ENCODE assay signal across 18 cellular contexts in the genomic region with DNA sequence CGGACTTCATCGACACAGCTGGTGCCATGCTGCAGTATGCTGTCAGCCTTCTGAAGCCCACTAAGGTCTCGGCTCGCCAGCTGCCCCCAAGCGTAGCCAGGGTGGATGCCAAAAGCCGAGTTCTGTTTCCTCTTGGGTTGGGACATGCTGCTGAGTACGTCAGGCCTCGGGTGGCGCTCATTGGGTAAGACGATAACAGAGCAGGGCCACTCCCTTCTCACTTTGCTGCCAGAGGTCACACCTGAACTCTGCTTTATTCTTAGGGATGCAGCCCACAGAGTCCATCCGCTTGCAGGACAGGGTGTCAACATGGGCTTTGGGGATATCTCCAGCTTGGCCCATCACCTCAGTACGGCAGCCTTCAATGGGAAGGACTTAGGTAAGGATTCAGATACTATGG. TPM values are rescaled to one million over a fixed set of nuclear protein-coding genes. Genes with fewer than 3 reads are reported as not detected.
DNase-seq lines count a peak whose midpoint lies in the region; ATAC-seq and TF ChIP-seq lines count a peak whose summit lies in the region.
"Had no signal": no experiment of that assay in that cellular context is flagged by ENCODE, and none has a peak within 500 bp of the region (broad histone marks: within the 10 kb centered on the region; RNA-seq: fewer than 3 reads in every experiment).

No MANE protein-coding gene starts in this region.

- no peaks in the 10 kb centered on the region for H3K9me3 ChIP-seq in mucosa of descending colon
- H3K9me3 ChIP-seq: BLaER1 treated with 17β-estradiol and CSF1 and Interleukin-3, amounts not matched to agents 10 nM and 100 nM; HAP-1 had no signal

- H3K27ac Mint-ChIP-seq in activated T-helper 17 cell treated with anti-CD3 and anti-CD28 coated beads, Interleukin-2, amount 50 U/mL, for 72 hours = peak overlapping the region; percentile 18
- H3K27ac Mint-ChIP-seq: B cell had no signal

- H3K9me3 Mint-ChIP-seq in activated T-helper 17 cell treated with anti-CD3 and anti-CD28 coated beads, Interleukin-2, amount 50 U/mL, for 72 hours = no peaks in the 10 kb centered on the region
- H3K9me3 Mint-ChIP-seq: CD8-positive, alpha-beta memory T cell had no signal

- no peak for TF ChIP-seq CTCF in mucosa of descending colon (IDR thresholded peaks at IDR 0.05)

- H3K4me3 Mint-ChIP-seq in activated T-helper 17 cell treated with anti-CD3 and anti-CD28 coated beads, Interleukin-2, amount 50 U/mL, for 72 hours = no peak overlapping the region
- H3K4me3 Mint-ChIP-seq: B cell; CD8-positive, alpha-beta memory T cell had no signal

- peaks cover 86% of the 10 kb centered on the region for H3K36me3 Mint-ChIP-seq in activated T-helper 17 cell treated with anti-CD3 and anti-CD28 coated beads, Interleukin-2, amount 50 U/mL, for 72 hours (ENCODE audit: low read depth)

- H3K27me3 Mint-ChIP-seq in activated T-helper 17 cell treated with anti-CD3 and anti-CD28 coated beads, Interleukin-2, amount 50 U/mL, for 72 hours = no peaks in the 10 kb centered on the region
- H3K27me3 Mint-ChIP-seq: B cell; CD8-positive, alpha-beta memory T cell had no signal

- intact Hi-C loops in mucosa of descending colon (cut with DNase I, micrococcal nuclease) = no loop called here

- H3K36me3 ChIP-seq in mucosa of descending colon (ENCODE audit: low read depth) = no peaks in the 10 kb centered on the region

- no peak overlapping the region for H3K4me3 ChIP-seq in mucosa of descending colon
- H3K4me3 ChIP-seq: BLaER1 treated with 17β-estradiol and CSF1 and Interleukin-3, amounts not matched to agents 10 nM and 100 nM; GM23248; HAP-1 had no signal

- H3K4me1 ChIP-seq in mucosa of descending colon (ENCODE audit: low read depth) = no peaks in the 10 kb centered on the region
- H3K4me1 ChIP-seq: HAP-1 had no signal

- no peaks in the 10 kb centered on the region for H3K4me1 Mint-ChIP-seq in activated T-helper 17 cell treated with anti-CD3 and anti-CD28 coated beads, Interleukin-2, amount 50 U/mL, for 72 hours
- H3K4me1 Mint-ChIP-seq: B cell had no signal

- ATAC-seq in activated T-helper 17 cell treated with anti-CD3 and anti-CD28 coated beads, Interleukin-2, amount 50 U/mL, for 72 hours (replicated peaks) = no peak
- ATAC-seq in mucosa of descending colon (peak; percentile 54), HG03571 (IDR thresholded peaks at IDR 0.05; ENCODE audit: unreplicated experiment) (no peak)

- DNase-seq in left kidney (ENCODE audit: low read depth, low spot score) (peak; percentile 18), mucosa of descending colon (no peak), NCI-H2081 treated with DMSO at 0.1 percent for 48 hours (lab: John Stamatoyannopoulos, UW) (no peak), iPS-NIHi11 (ENCODE audit: low spot score) (no peak), T-helper 9 cell (no peak)
- DNase-seq: CD8-positive, alpha-beta memory T cell; COR-L47; DMS 273 treated with DMSO at 0.1 percent for 48 hours; DMS53; DND-41; EL; GM23248; IMR-90 had no signal

RNA-seq across cellular contexts. Expression of gene COQ6, which starts 11.1 kb away (rescaled TPM):
- total RNA-seq in activated T-helper 17 cell treated with anti-CD3 and anti-CD28 coated beads, Interleukin-2, amount 50 U/mL, for 72 hours = 10 to 100 TPM; 20.6 to 22.6 TPM
- 10 to 100 TPM; 18.9 to 20.6 (median 20.5) TPM for total RNA-seq in mucosa of descending colon

RNA-seq across cellular contexts. Expression of gene FAM161B, which starts 11.3 kb away (rescaled TPM):
- 1 to 10 TPM; 1.7 to 3.2 TPM for total RNA-seq in activated T-helper 17 cell treated with anti-CD3 and anti-CD28 coated beads, Interleukin-2, amount 50 U/mL, for 72 hours
- 1 to 10 TPM; 4.0 to 6.8 (median 6.2) TPM for total RNA-seq in mucosa of descending colon

RNA-seq across cellular contexts. Expression of gene ENTPD5, which starts 57.9 kb away (rescaled TPM):
- total RNA-seq in activated T-helper 17 cell treated with anti-CD3 and anti-CD28 coated beads, Interleukin-2, amount 50 U/mL, for 72 hours = 10 to 100 TPM in 1 of 2 donors, 1 to 10 TPM in 1; 5.6 to 10.4 TPM
- 100 to 1,000 TPM in 2 of 3 donors, 10 to 100 TPM in 1; 79.9 to 296 (median 153) TPM for total RNA-seq in mucosa of descending colon

RNA-seq across cellular contexts. Expression of gene BBOF1, which starts 58.0 kb away (rescaled TPM):
- 1 to 10 TPM in 1 of 2 donors, under 1 TPM in 1; 0.91 to 1.2 TPM for total RNA-seq in activated T-helper 17 cell treated with anti-CD3 and anti-CD28 coated beads, Interleukin-2, amount 50 U/mL, for 72 hours
- 1 to 10 TPM; 3.9 to 6.8 (median 4.1) TPM for total RNA-seq in mucosa of descending colon

Comparison
In these comparisons a context has a peak if more than half of its experiments do, and no peak if none do; other contexts are left out.
1. RNA of gene ENTPD5, which starts 57.9 kb away (total RNA-seq): 79.9 to 296 TPM in mucosa of descending colon; 5.6 to 10.4 TPM in activated T-helper 17 cell treated with anti-CD3 and anti-CD28 coated beads, Interleukin-2, amount 50 U/mL, for 72 hours; every median in the first group is over 4 times any median in the second.